Comparison of ENCODE assay signal across 9 cellular contexts in genomic region chr17:70405492-70406220, GRCh38.
A peak's percentile ranks its signal among the peaks of the same experiment; 100 is the strongest.
DNase-seq lines count a peak whose midpoint lies in the region; ATAC-seq and TF ChIP-seq lines count a peak whose summit lies in the region.
"Had no signal": no experiment of that assay in that cellular context is flagged by ENCODE, and none has a peak within 500 bp of the region (broad histone marks: within the 10 kb centered on the region; RNA-seq: fewer than 3 reads in every experiment).

No MANE protein-coding gene starts in this region.

- H3K4me1 Mint-ChIP-seq in osteocyte (ENCODE audit: unreplicated experiment), result peaks cover 20% of the 10 kb centered on the region
- H3K4me1 Mint-ChIP-seq: immature natural killer cell had no signal

- no peak for TF ChIP-seq CTCF in osteocyte (IDR thresholded peaks at IDR 0.05)

- DNase-seq in amniotic epithelial cell (ENCODE audit: low read depth) (peak; percentile 97), osteocyte (ENCODE audit: extremely low spot score, unreplicated experiment) (no peak), NCI-H2171 (lab: John Stamatoyannopoulos, UW) (no peak), cardiac septum (ENCODE audit: low spot score) (no peak)
- DNase-seq in stimulated activated CD4-positive, alpha-beta T cell treated with anti-CD3 and anti-CD28 coated beads, Interleukin-4, amount 100 ng/mL, for 24 hours, result no peak
- DNase-seq: immature natural killer cell had no signal

- H3K36me3 Mint-ChIP-seq in osteocyte (ENCODE audit: unreplicated experiment), result no peaks in the 10 kb centered on the region
- H3K36me3 Mint-ChIP-seq: immature natural killer cell had no signal

- H3K27me3 Mint-ChIP-seq in osteocyte (ENCODE audit: unreplicated experiment), result peaks cover 10% of the 10 kb centered on the region

- H3K9me3 Mint-ChIP-seq in osteocyte (ENCODE audit: unreplicated experiment), result no peaks in the 10 kb centered on the region

- ATAC-seq in GM18520 (IDR thresholded peaks at IDR 0.05; ENCODE audit: unreplicated experiment) (peak; percentile 40), HG03558 (IDR thresholded peaks at IDR 0.05; ENCODE audit: extremely low read depth, unreplicated experiment) (peak; percentile 57), HG03159 (IDR thresholded peaks at IDR 0.05; ENCODE audit: unreplicated experiment) (no peak)

- H3K4me3 Mint-ChIP-seq in osteocyte (ENCODE audit: unreplicated experiment), result no peak overlapping the region
- H3K4me3 Mint-ChIP-seq: immature natural killer cell had no signal

- H3K27ac Mint-ChIP-seq in osteocyte (ENCODE audit: unreplicated experiment), result peak overlapping the region; percentile 70
- H3K27ac Mint-ChIP-seq: immature natural killer cell had no signal

- intact Hi-C loops in cardiac septum (cut with DNase I), result no loop called here
